Comparison of ENCODE assay signal across 35 cellular contexts in genomic region chr22:36714110-36714509, GRCh38. TPM values are rescaled to one million over a fixed set of nuclear protein-coding genes. Genes with fewer than 3 reads are reported as not detected.
"Had no signal": no experiment of that assay in that cellular context is flagged by ENCODE, and none has a peak within 500 bp of the region (broad histone marks: within the 10 kb centered on the region; RNA-seq: fewer than 3 reads in every experiment).

No MANE protein-coding gene starts in this region.

- DNase-seq: MG63, NCI-H1048, NCI-H1105 treated with DMSO at 0.1 percent for 48 hours, NCI-H1417, NCI-H1436, NCI-H146, NCI-H1694 treated with DMSO at 0.1 percent for 48 hours, NCI-H187 treated with DMSO at 0.1 percent for 48 hours, NCI-H2029, NCI-H2081, NCI-H2171 treated with DMSO at 0.1 percent for 48 hours, NCI-H2227 treated with DMSO at 0.1 percent for 48 hours, NCI-H345, NCI-H446, NCI-H510A treated with DMSO at 0.1 percent for 48 hours, NCI-H524 treated with DMSO at 0.1 percent for 48 hours, NCI-H526 treated with DMSO at 0.1 percent for 48 hours, NCI-H774, PC-9, SHP77, SIG-M5, SJCRH30, T-cell had no signal

- H3K27me3 ChIP-seq: SJCRH30 had no signal

- H3K4me3 ChIP-seq: MG63, PC-9, SJCRH30, SK-N-MC had no signal

- H3K4me2 ChIP-seq: PC-9 had no signal

- FAIRE-seq: RCC 7860 had no signal

- H3K36me3 ChIP-seq: MG63, SJCRH30 had no signal

- H3K9me3 ChIP-seq: MG63, SJCRH30 had no signal

- H2AFZ ChIP-seq: PC-9 had no signal

- H3K4me1 ChIP-seq: SJCRH30 had no signal

- H3K27ac ChIP-seq: PC-9, RWPE1, SJCRH30, SK-N-MC had no signal

- ATAC-seq: Panc1, Right ventricle myocardium inferior, SK-N-SH treated with all-trans-retinoic acid at 6 μM for 48 hours, T-cell had no signal

RNA-seq across cellular contexts. Expression of gene CACNG2, which starts 10.6 kb away (rescaled TPM):
- total RNA-seq: M059J; NCI-H460; OCI-LY7; PC-9; Right ventricle myocardium inferior; RPMI7951; SK-MEL-5; T-cell; T-helper 1 cell treated with Interleukin-12 subunit alpha and Interleukin-12 subunit beta and Interleukin-4 antibody, amounts not matched to agents 30 ng/mL and 1 ng/mL, for 36 hours had no signal
